1 cellular context compared by ENCODE assay signal in genomic region chr5:144333336-144333920, GRCh38.
TF ChIP-seq lines count a peak whose summit lies in the region.

No MANE protein-coding gene starts in this region.

TF ChIP-seq in GM12878, 131 proteins besides CTCF, POLR2A, EP300 and RAD21 (continued from another document):
- TF ChIP-seq BCLAF1 (IDR thresholded peaks at IDR 0.05): no peak
- TF ChIP-seq CREM (IDR thresholded peaks at IDR 0.05; ENCODE audit: low read depth): peak; percentile 41; the same call in 1 of the 2 replicates
- 0 out of 2 replicates have a peak, but pooled peaks have one; percentile 23 for TF ChIP-seq NFIC (IDR thresholded peaks at IDR 0.05; ENCODE audit: low read depth, low read length)
- 0 out of 2 replicates have a peak, but pooled peaks have one; percentile 33 for TF ChIP-seq MEF2A (IDR thresholded peaks at IDR 0.05; ENCODE audit: insufficient read depth, low read depth, low read length)
- TF ChIP-seq RUNX3 (IDR thresholded peaks at IDR 0.05; ENCODE audit: low read length): peak; percentile 90
- TF ChIP-seq TCF12 (IDR thresholded peaks at IDR 0.05; ENCODE audit: low read depth, low read length): peak; percentile 58; the same call in 1 of the 2 replicates
